2 cellular contexts compared by ENCODE assay signal in the genomic region with DNA sequence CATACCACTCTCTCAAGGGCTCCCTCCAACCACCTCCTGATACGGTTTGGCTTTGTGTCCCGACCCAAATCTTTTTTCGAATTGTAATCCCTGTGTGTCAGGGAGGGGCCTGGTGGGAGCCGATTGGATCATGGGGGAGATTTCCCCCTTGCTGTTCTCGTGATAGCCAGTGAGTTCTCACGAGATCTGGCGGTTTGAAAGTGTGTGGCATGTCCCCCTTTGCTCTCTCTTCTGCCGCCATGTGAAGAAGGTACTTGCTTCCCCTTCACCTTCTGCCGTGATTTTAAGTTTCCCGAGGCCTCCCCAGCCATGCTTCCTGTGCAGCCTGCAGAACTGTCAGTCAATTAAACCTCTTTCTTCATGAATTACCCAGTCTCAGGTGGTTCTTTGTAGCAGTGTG.
TF ChIP-seq lines count a peak whose summit lies in the region.

No MANE protein-coding gene starts in this region.

TF ChIP-seq in HepG2, 621 proteins besides CTCF, POLR2A, EP300 and RAD21:
- TF ChIP-seq CHD2 (IDR thresholded peaks at IDR 0.05; ENCODE audit: low read depth, low read length) (0 out of 2 replicates have a peak, but pooled peaks have one; percentile 47), SNRNP70 (IDR thresholded peaks at IDR 0.05; ENCODE audit: low read depth, low read length) (no peak)
TF ChIP-seq in HepG2: peak in this region for 1.

TF ChIP-seq in K562, 482 proteins besides CTCF, POLR2A, EP300 and RAD21:
- peak; percentile 92 for TF ChIP-seq CHD2 (IDR thresholded peaks at IDR 0.05; ENCODE audit: low read depth, low read length)
- no peak for TF ChIP-seq MECOM (CRISPR knock-in tag; IDR thresholded peaks at IDR 0.05)
- TF ChIP-seq RCOR1 (IDR thresholded peaks at IDR 0.05; ENCODE audit: borderline replicate concordance in 1 of 2, low read depth in 2 of 2, low read length in 2 of 2), result no peak
- peak in 1 of 3 experiments; percentile 54 for TF ChIP-seq YY1 (IDR thresholded peaks at IDR 0.05; ENCODE audit: borderline replicate concordance in 1 of 3, control insufficient read depth in 1 of 3, extremely low read depth in 1 of 3, insufficient read depth in 3 of 3, insufficient read length in 1 of 3, insufficient replicate concordance in 2 of 3, low read depth in 1 of 3, low read length in 2 of 3)
- TF ChIP-seq RBM22 (IDR thresholded peaks at IDR 0.05; ENCODE audit: low read depth, low read length, poor library complexity, severe bottlenecking), result no peak
